ENCODE assay signal across 1 cellular context in the genomic region with DNA sequence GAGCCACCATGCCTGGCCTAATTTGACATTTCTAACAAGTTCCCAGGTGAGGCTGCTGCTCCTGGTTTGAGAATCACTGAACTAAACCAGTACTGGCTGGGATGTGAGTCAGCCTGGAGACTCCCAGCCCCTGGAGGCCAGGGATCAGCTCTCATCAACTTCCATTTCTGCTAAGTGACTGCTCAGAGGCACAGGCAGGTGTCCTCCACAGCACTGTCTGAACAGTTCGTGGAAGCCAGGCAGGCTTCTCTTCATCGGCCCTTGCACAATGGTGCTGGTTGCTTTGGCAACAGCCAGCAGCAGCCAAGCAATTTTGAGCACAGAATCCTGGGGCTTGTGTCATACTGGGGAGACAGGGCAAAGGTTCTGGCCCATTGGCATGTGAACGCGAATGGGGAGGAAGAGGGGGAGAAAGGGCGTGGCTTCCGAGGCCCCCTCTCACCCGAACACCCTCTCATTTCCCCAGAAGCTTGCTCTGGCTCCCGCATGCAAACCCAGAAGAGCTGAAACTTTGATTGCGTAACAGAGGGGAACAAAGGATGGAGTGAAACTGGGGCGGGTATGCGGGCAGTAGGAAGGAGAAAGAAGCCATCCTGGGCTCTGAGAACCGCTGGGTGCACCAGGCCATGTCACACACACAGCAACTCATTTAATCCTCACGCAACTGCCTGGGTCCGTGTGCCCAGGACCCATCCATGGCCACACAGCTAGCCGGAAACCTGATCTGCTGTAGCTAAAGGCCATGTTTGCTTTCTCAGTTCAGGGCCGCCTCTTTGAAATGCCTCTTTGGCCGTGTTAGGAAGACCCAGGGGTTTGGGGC.
TF ChIP-seq lines count a peak whose summit lies in the region.

No MANE protein-coding gene starts in this region.

TF ChIP-seq in HepG2, 621 proteins besides CTCF, POLR2A, EP300 and RAD21 (continued from another document and continues in another):
- TF ChIP-seq, protein P1, sequence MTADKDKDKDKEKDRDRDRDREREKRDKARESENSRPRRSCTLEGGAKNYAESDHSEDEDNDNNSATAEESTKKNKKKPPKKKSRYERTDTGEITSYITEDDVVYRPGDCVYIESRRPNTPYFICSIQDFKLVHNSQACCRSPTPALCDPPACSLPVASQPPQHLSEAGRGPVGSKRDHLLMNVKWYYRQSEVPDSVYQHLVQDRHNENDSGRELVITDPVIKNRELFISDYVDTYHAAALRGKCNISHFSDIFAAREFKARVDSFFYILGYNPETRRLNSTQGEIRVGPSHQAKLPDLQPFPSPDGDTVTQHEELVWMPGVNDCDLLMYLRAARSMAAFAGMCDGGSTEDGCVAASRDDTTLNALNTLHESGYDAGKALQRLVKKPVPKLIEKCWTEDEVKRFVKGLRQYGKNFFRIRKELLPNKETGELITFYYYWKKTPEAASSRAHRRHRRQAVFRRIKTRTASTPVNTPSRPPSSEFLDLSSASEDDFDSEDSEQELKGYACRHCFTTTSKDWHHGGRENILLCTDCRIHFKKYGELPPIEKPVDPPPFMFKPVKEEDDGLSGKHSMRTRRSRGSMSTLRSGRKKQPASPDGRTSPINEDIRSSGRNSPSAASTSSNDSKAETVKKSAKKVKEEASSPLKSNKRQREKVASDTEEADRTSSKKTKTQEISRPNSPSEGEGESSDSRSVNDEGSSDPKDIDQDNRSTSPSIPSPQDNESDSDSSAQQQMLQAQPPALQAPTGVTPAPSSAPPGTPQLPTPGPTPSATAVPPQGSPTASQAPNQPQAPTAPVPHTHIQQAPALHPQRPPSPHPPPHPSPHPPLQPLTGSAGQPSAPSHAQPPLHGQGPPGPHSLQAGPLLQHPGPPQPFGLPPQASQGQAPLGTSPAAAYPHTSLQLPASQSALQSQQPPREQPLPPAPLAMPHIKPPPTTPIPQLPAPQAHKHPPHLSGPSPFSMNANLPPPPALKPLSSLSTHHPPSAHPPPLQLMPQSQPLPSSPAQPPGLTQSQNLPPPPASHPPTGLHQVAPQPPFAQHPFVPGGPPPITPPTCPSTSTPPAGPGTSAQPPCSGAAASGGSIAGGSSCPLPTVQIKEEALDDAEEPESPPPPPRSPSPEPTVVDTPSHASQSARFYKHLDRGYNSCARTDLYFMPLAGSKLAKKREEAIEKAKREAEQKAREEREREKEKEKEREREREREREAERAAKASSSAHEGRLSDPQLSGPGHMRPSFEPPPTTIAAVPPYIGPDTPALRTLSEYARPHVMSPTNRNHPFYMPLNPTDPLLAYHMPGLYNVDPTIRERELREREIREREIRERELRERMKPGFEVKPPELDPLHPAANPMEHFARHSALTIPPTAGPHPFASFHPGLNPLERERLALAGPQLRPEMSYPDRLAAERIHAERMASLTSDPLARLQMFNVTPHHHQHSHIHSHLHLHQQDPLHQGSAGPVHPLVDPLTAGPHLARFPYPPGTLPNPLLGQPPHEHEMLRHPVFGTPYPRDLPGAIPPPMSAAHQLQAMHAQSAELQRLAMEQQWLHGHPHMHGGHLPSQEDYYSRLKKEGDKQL (CRISPR knock-in tag; IDR thresholded peaks at IDR 0.05; ENCODE audit: low read depth), result peak; percentile 52; the same call in 1 of the 2 replicates
- TF ChIP-seq AKAP8 (CRISPR knock-in tag; IDR thresholded peaks at IDR 0.05), result peak; percentile 60; the same call in 1 of the 2 replicates
- TF ChIP-seq GLI4 (CRISPR knock-in tag; IDR thresholded peaks at IDR 0.05; ENCODE audit: borderline replicate concordance), result no peak
- TF ChIP-seq, protein P2, sequence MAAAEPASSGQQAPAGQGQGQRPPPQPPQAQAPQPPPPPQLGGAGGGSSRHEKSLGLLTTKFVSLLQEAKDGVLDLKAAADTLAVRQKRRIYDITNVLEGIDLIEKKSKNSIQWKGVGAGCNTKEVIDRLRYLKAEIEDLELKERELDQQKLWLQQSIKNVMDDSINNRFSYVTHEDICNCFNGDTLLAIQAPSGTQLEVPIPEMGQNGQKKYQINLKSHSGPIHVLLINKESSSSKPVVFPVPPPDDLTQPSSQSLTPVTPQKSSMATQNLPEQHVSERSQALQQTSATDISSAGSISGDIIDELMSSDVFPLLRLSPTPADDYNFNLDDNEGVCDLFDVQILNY (CRISPR knock-in tag; conservative IDR thresholded peaks at IDR 0.05), result no peak
- TF ChIP-seq, protein P3, sequence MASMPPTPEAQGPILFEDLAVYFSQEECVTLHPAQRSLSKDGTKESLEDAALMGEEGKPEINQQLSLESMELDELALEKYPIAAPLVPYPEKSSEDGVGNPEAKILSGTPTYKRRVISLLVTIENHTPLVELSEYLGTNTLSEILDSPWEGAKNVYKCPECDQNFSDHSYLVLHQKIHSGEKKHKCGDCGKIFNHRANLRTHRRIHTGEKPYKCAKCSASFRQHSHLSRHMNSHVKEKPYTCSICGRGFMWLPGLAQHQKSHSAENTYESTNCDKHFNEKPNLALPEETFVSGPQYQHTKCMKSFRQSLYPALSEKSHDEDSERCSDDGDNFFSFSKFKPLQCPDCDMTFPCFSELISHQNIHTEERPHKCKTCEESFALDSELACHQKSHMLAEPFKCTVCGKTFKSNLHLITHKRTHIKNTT (CRISPR knock-in tag; IDR thresholded peaks at IDR 0.05), result no peak
- TF ChIP-seq PLRG1 (conservative IDR thresholded peaks at IDR 0.05), result no peak
- TF ChIP-seq, protein P4, sequence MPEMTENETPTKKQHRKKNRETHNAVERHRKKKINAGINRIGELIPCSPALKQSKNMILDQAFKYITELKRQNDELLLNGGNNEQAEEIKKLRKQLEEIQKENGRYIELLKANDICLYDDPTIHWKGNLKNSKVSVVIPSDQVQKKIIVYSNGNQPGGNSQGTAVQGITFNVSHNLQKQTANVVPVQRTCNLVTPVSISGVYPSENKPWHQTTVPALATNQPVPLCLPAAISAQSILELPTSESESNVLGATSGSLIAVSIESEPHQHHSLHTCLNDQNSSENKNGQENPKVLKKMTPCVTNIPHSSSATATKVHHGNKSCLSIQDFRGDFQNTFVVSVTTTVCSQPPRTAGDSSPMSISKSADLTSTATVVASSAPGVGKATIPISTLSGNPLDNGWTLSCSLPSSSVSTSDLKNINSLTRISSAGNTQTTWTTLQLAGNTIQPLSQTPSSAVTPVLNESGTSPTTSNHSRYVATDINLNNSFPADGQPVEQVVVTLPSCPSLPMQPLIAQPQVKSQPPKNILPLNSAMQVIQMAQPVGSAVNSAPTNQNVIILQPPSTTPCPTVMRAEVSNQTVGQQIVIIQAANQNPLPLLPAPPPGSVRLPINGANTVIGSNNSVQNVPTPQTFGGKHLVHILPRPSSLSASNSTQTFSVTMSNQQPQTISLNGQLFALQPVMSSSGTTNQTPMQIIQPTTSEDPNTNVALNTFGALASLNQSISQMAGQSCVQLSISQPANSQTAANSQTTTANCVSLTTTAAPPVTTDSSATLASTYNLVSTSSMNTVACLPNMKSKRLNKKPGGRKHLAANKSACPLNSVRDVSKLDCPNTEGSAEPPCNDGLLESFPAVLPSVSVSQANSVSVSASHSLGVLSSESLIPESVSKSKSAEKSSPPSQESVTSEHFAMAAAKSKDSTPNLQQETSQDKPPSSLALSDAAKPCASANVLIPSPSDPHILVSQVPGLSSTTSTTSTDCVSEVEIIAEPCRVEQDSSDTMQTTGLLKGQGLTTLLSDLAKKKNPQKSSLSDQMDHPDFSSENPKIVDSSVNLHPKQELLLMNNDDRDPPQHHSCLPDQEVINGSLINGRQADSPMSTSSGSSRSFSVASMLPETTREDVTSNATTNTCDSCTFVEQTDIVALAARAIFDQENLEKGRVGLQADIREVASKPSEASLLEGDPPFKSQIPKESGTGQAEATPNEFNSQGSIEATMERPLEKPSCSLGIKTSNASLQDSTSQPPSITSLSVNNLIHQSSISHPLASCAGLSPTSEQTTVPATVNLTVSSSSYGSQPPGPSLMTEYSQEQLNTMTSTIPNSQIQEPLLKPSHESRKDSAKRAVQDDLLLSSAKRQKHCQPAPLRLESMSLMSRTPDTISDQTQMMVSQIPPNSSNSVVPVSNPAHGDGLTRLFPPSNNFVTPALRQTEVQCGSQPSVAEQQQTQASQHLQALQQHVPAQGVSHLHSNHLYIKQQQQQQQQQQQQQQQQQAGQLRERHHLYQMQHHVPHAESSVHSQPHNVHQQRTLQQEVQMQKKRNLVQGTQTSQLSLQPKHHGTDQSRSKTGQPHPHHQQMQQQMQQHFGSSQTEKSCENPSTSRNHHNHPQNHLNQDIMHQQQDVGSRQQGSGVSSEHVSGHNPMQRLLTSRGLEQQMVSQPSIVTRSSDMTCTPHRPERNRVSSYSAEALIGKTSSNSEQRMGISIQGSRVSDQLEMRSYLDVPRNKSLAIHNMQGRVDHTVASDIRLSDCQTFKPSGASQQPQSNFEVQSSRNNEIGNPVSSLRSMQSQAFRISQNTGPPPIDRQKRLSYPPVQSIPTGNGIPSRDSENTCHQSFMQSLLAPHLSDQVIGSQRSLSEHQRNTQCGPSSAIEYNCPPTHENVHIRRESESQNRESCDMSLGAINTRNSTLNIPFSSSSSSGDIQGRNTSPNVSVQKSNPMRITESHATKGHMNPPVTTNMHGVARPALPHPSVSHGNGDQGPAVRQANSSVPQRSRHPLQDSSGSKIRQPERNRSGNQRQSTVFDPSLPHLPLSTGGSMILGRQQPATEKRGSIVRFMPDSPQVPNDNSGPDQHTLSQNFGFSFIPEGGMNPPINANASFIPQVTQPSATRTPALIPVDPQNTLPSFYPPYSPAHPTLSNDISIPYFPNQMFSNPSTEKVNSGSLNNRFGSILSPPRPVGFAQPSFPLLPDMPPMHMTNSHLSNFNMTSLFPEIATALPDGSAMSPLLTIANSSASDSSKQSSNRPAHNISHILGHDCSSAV (CRISPR knock-in tag; IDR thresholded peaks at IDR 0.05; ENCODE audit: borderline replicate concordance), result 0 out of 2 replicates have a peak, but pooled peaks have one; percentile 77
- TF ChIP-seq ISL2 (CRISPR knock-in tag; IDR thresholded peaks at IDR 0.05), result peak; percentile 56; the same call in 1 of the 2 replicates
- TF ChIP-seq ZNF879 (CRISPR knock-in tag; IDR thresholded peaks at IDR 0.05), result no peak
- peak; percentile 81; the same call in 1 of the 2 replicates for TF ChIP-seq ZNF567 (CRISPR knock-in tag; IDR thresholded peaks at IDR 0.05; ENCODE audit: borderline replicate concordance)
- TF ChIP-seq TBX3 (IDR thresholded peaks at IDR 0.05; ENCODE audit: borderline replicate concordance), result peak; percentile 14; the same call in 1 of the 2 replicates
- peak; percentile 67; the same call in 1 of the 2 replicates for TF ChIP-seq TAF1 (CRISPR knock-in tag; IDR thresholded peaks at IDR 0.05)
- no peak for TF ChIP-seq ZNF672 (CRISPR knock-in tag; IDR thresholded peaks at IDR 0.05)
- peak; percentile 68; the same call in 1 of the 2 replicates for TF ChIP-seq SMAD1 (CRISPR knock-in tag; IDR thresholded peaks at IDR 0.05; ENCODE audit: borderline replicate concordance, low read depth)
- TF ChIP-seq, protein P5, sequence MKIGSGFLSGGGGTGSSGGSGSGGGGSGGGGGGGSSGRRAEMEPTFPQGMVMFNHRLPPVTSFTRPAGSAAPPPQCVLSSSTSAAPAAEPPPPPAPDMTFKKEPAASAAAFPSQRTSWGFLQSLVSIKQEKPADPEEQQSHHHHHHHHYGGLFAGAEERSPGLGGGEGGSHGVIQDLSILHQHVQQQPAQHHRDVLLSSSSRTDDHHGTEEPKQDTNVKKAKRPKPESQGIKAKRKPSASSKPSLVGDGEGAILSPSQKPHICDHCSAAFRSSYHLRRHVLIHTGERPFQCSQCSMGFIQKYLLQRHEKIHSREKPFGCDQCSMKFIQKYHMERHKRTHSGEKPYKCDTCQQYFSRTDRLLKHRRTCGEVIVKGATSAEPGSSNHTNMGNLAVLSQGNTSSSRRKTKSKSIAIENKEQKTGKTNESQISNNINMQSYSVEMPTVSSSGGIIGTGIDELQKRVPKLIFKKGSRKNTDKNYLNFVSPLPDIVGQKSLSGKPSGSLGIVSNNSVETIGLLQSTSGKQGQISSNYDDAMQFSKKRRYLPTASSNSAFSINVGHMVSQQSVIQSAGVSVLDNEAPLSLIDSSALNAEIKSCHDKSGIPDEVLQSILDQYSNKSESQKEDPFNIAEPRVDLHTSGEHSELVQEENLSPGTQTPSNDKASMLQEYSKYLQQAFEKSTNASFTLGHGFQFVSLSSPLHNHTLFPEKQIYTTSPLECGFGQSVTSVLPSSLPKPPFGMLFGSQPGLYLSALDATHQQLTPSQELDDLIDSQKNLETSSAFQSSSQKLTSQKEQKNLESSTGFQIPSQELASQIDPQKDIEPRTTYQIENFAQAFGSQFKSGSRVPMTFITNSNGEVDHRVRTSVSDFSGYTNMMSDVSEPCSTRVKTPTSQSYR (CRISPR knock-in tag; IDR thresholded peaks at IDR 0.05; ENCODE audit: borderline replicate concordance), result peak; percentile 43; the same call in 1 of the 2 replicates
- TF ChIP-seq, protein P6, sequence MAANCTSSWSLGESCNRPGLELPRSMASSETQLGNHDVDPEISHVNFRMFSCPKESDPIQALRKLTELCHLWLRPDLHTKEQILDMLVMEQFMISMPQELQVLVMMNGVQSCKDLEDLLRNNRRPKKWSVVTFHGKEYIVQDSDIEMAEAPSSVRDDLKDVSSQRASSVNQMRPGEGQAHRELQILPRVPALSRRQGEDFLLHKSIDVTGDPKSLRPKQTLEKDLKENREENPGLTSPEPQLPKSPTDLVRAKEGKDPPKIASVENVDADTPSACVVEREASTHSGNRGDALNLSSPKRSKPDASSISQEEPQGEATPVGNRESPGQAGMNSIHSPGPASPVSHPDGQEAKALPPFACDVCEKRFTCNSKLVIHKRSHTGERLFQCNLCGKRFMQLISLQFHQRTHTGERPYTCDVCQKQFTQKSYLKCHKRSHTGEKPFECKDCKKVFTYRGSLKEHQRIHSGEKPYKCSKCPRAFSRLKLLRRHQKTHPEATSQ (CRISPR knock-in tag; IDR thresholded peaks at IDR 0.05; ENCODE audit: borderline replicate concordance), result peak; percentile 27; the same call in 1 of the 2 replicates
- TF ChIP-seq, protein P7, sequence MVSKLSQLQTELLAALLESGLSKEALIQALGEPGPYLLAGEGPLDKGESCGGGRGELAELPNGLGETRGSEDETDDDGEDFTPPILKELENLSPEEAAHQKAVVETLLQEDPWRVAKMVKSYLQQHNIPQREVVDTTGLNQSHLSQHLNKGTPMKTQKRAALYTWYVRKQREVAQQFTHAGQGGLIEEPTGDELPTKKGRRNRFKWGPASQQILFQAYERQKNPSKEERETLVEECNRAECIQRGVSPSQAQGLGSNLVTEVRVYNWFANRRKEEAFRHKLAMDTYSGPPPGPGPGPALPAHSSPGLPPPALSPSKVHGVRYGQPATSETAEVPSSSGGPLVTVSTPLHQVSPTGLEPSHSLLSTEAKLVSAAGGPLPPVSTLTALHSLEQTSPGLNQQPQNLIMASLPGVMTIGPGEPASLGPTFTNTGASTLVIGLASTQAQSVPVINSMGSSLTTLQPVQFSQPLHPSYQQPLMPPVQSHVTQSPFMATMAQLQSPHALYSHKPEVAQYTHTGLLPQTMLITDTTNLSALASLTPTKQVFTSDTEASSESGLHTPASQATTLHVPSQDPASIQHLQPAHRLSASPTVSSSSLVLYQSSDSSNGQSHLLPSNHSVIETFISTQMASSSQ (IDR thresholded peaks at IDR 0.05; ENCODE audit: low read depth), result peak; percentile 30; the same call in 1 of the 2 replicates
- TF ChIP-seq, protein P7 (CRISPR knock-in tag; IDR thresholded peaks at IDR 0.05; ENCODE audit: borderline replicate concordance), result peak; percentile 86
- TF ChIP-seq ARNTL (CRISPR knock-in tag; IDR thresholded peaks at IDR 0.05), result peak; percentile 74
